In the genomic region with DNA sequence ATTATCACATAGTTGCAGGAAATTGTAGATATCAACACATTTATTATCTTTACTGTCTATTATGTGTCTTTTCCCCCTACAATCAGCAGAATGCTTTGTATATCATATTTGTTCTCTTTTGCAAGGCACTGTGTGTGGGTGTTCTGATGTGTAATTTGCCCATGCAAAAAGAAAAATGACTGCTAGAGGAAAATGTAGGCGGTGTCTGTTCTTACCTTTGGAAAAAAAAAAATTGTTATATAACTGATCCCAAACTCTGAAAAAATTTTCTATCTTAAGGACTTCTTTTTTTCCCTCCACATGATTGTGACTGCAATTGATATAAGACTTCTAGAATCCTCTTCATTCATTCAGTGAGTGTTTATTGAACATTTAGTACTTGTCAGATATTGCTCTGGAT, we compare ENCODE assay signal across 22 cellular contexts.
"Had no signal": no experiment of that assay in that cellular context is flagged by ENCODE, and none has a peak within 500 bp of the region (broad histone marks: within the 10 kb centered on the region; RNA-seq: fewer than 3 reads in every experiment).

No MANE protein-coding gene starts in this region.

- DNase-seq: IMR-90, Karpas-422, KG1, MG63, NCI-H1092, NCI-H1105 treated with DMSO at 0.1 percent for 48 hours, NCI-H1417 treated with DMSO at 0.1 percent for 48 hours, NCI-H146, NCI-H1694 treated with DMSO at 0.1 percent for 48 hours, NCI-H1930, NCI-H2081, NCI-H2107, NCI-H2227 treated with DMSO at 0.1 percent for 48 hours, NCI-H524, NCI-H526 treated with DMSO at 0.1 percent for 48 hours, NCI-H774, Right ventricle myocardium superior, RPMI8226, SIG-M5 had no signal

- H3K27ac ChIP-seq: SJSA1, SK-N-MC had no signal

- H3K27me3 ChIP-seq: MG63, SJSA1 had no signal

- H3K9me3 ChIP-seq: MG63, SJSA1 had no signal

- H3K4me3 ChIP-seq: MG63, SJSA1, SK-N-MC had no signal

- H3K36me3 ChIP-seq: SJSA1 had no signal

- ATAC-seq: HepG2 had no signal

- H3K4me1 ChIP-seq: SJSA1 had no signal
